14 cellular contexts compared by ENCODE assay signal in genomic region chr5:169828385-169828784, GRCh38.
A peak's percentile ranks its signal among the peaks of the same experiment; 100 is the strongest.
DNase-seq lines count a peak whose midpoint lies in the region; ATAC-seq lines count a peak whose summit lies in the region.
"Had no signal": no experiment of that assay in that cellular context is flagged by ENCODE, and none has a peak within 500 bp of the region (broad histone marks: within the 10 kb centered on the region; RNA-seq: fewer than 3 reads in every experiment).

No MANE protein-coding gene starts in this region.

- no peaks in the 10 kb centered on the region for H3K27me3 Mint-ChIP-seq in natural killer cell treated with Interleukin-12 subunit alpha and Interleukin-12 subunit beta and Interleukin-15 and Interleukin-18, amount 100 ng/mL, for 72 hours
- H3K27me3 Mint-ChIP-seq in naive thymus-derived CD8-positive, alpha-beta T cell = no peaks in the 10 kb centered on the region

- peaks cover 6% of the 10 kb centered on the region for H3K36me3 Mint-ChIP-seq in natural killer cell treated with Interleukin-12 subunit alpha and Interleukin-12 subunit beta and Interleukin-15 and Interleukin-18, amount 100 ng/mL, for 72 hours
- H3K36me3 Mint-ChIP-seq in naive thymus-derived CD8-positive, alpha-beta T cell = peaks cover 0 to 51% (median 9%) of the 10 kb centered on the region in 3 donors

- H3K4me3 Mint-ChIP-seq in natural killer cell treated with Interleukin-12 subunit alpha and Interleukin-12 subunit beta and Interleukin-15 and Interleukin-18, amount 100 ng/mL, for 72 hours = no peak overlapping the region
- no peak overlapping the region for H3K4me3 Mint-ChIP-seq in naive thymus-derived CD8-positive, alpha-beta T cell

- peaks cover 35 to 53% of the 10 kb centered on the region in 2 donors for H3K4me1 Mint-ChIP-seq in natural killer cell treated with Interleukin-12 subunit alpha and Interleukin-12 subunit beta and Interleukin-15 and Interleukin-18, amount 100 ng/mL, for 72 hours (ENCODE audit: low read depth in 2 of 2)
- H3K4me1 Mint-ChIP-seq in naive thymus-derived CD8-positive, alpha-beta T cell = peaks cover 2 to 11% (median 10%) of the 10 kb centered on the region in 4 donors

- peak overlapping the region; percentile 17 to 71 for H3K27ac Mint-ChIP-seq in natural killer cell treated with Interleukin-12 subunit alpha and Interleukin-12 subunit beta and Interleukin-15 and Interleukin-18, amount 100 ng/mL, for 72 hours
- H3K27ac Mint-ChIP-seq in naive thymus-derived CD8-positive, alpha-beta T cell = peak overlapping the region in 5 of 10 donors; percentile 0 to 34 (median 23)

- POLR2A ChIA-PET in naive thymus-derived CD8-positive, alpha-beta T cell (lab: Charles Lee) = no interaction called here

- ATAC-seq in GM18519 (IDR thresholded peaks at IDR 0.05; ENCODE audit: low FRiP score, unreplicated experiment) = peak; percentile 61
- peak; percentile 45 for ATAC-seq in GM21529 (IDR thresholded peaks at IDR 0.05; ENCODE audit: unreplicated experiment)
- ATAC-seq in HG03378 (IDR thresholded peaks at IDR 0.05; ENCODE audit: unreplicated experiment) = peak; percentile 64
- peak in 1 of 2 donors; percentile 49 for ATAC-seq in natural killer cell treated with Interleukin-12 subunit alpha and Interleukin-12 subunit beta and Interleukin-15 and Interleukin-18, amount 100 ng/mL, for 72 hours
- no peak for ATAC-seq in naive thymus-derived CD8-positive, alpha-beta T cell
- ATAC-seq: body of pancreas, left colon had no signal

- no peak for DNase-seq in natural killer cell treated with Interleukin-12 subunit alpha and Interleukin-12 subunit beta and Interleukin-15 and Interleukin-18, amount 100 ng/mL, for 72 hours (ENCODE audit: low spot score)
- no peak for DNase-seq in medulla oblongata (ENCODE audit: extremely low spot score)
- DNase-seq in naive thymus-derived CD8-positive, alpha-beta T cell = no peak
- DNase-seq in SIG-M5 treated with dmso at 0.1 percent for 504 hours (lab: John Stamatoyannopoulos, UW; ENCODE audit: unreplicated experiment) = no peak
- DNase-seq: activated effector memory CD4-positive, alpha-beta T cell treated with anti-CD3 and anti-CD28 coated beads, Interleukin-2, amount 50 U/mL, for 16 hours; body of pancreas; hypothalamus; left colon; MV-4-11; T-helper 9 cell; testis had no signal

- H3K9me3 Mint-ChIP-seq in natural killer cell treated with Interleukin-12 subunit alpha and Interleukin-12 subunit beta and Interleukin-15 and Interleukin-18, amount 100 ng/mL, for 72 hours = no peaks in the 10 kb centered on the region
- H3K9me3 Mint-ChIP-seq in naive thymus-derived CD8-positive, alpha-beta T cell = peaks cover 0 to 1% (median 0%) of the 10 kb centered on the region in 9 donors

Comparison
In these comparisons a context has a peak if more than half of its experiments do, and no peak if none do; other contexts are left out.
1. ATAC-seq: peak in GM18519 (single experiment), GM21529 (single experiment) and HG03378 (single experiment); none in naive thymus-derived CD8-positive, alpha-beta T cell (0 of 2).